8 cellular contexts compared by ENCODE assay signal in the genomic region with DNA sequence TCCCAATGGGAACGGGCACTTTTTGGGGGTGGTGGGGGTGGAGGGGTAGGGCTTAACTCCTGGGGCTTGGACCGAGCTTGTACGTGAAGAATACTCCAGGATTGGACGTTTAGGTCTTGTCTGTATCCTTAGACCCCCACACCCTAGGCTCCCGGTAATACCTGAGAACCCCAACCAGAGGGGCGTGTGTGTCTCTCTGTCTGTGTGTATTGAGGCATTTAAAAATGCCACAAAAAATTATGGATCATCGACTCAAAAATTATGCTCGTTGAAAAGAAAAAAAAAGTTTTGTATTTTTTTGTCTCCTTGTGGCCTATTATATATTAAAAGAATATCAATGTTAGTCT. TPM values are rescaled to one million over a fixed set of nuclear protein-coding genes. Genes with fewer than 3 reads are reported as not detected.
DNase-seq lines count a peak whose midpoint lies in the region; ATAC-seq, FAIRE-seq and TF ChIP-seq lines count a peak whose summit lies in the region.

No MANE protein-coding gene starts in this region.

- TF ChIP-seq EP300 in K562 (IDR thresholded peaks at IDR 0.05; ENCODE audit: low read length) = no peak

- WGBS in K562 (ENCODE audit: insufficient coverage, low coverage, missing lambda C conversion rate) = 1% methylated on average over 6 of the region's 8 CpGs

- H3K4me3 ChIP-seq in ACC112 (ENCODE audit: low read depth, low read length) = peak overlapping the region; percentile 84
- peak overlapping the region; percentile 65 for H3K4me3 ChIP-seq in K562
- peak overlapping the region; percentile 88 for H3K4me3 ChIP-seq in mononuclear cell (ENCODE audit: low read length)

- H3K9me1 ChIP-seq in K562 (ENCODE audit: control insufficient read depth, insufficient read depth, low read length) = no peaks in the 10 kb centered on the region

- peak; percentile 1 for ATAC-seq in HG02623 (IDR thresholded peaks at IDR 0.05; ENCODE audit: unreplicated experiment)
- peak; percentile 18 for ATAC-seq in K562
- no peak for ATAC-seq in GM21717 (IDR thresholded peaks at IDR 0.05; ENCODE audit: unreplicated experiment)
- no peak for ATAC-seq in GM21619 (IDR thresholded peaks at IDR 0.05; ENCODE audit: unreplicated experiment)

- H3K27ac ChIP-seq in ACC112 (ENCODE audit: low read depth, low read length) = peak overlapping the region; percentile 74
- H3K27ac ChIP-seq in K562 (ENCODE audit: extremely low read depth, low read depth, low read length) = no peak overlapping the region

- peak overlapping the region in 1 of 2 experiments; percentile 90; a peak in 2 of 4 replicates for H3K9ac ChIP-seq in K562 (ENCODE audit: insufficient read depth in 1 of 2, low read depth in 2 of 2, low read length in 2 of 2)

- BruUV-seq in K562 (replicated peaks; lab: Mats Ljungman, UMichigan) = no TSS peak

- DNase-seq in K562 (ENCODE audit: extremely low read depth in 1 of 4, low spot score in 3 of 4) (no peak), retina (no peak)
- DNase-seq in effector CD4-positive, alpha-beta T cell = no peak

- intact Hi-C loops in K562 (cut with micrococcal nuclease) = no loop called here

- no peak for FAIRE-seq in K562 (lab: Jason Lieb, UNC)

- TF ChIP-seq RAD21 in K562 (CRISPR knock-in tag; conservative IDR thresholded peaks at IDR 0.05 in 1 of 2, IDR thresholded peaks at IDR 0.05 in 1 of 2) = no peak

- POLR2A ChIA-PET in K562 (lab: Yijun Ruan, JAX) = no interaction called here

- peak overlapping the region; percentile 87 for H3K4me2 ChIP-seq in K562 (ENCODE audit: insufficient read depth, low read length)

- no peak overlapping the region for H2AFZ ChIP-seq in ACC112 (ENCODE audit: low read length, unreplicated experiment)
- peak overlapping the region; percentile 95 for H2AFZ ChIP-seq in K562 (ENCODE audit: low read depth, low read length)

- H3K9me3 ChIP-seq in K562 (replicated peaks; ENCODE audit: control insufficient read depth, insufficient read depth, low read depth, low read length) (no peaks in the 10 kb centered on the region), mononuclear cell (ENCODE audit: low read depth, low read length) (no peaks in the 10 kb centered on the region)

- peaks cover 48% of the 10 kb centered on the region for H3K79me2 ChIP-seq in ACC112 (ENCODE audit: control insufficient read depth, insufficient read depth, low read length, unreplicated experiment)
- no peaks in the 10 kb centered on the region for H3K79me2 ChIP-seq in K562 (ENCODE audit: control insufficient read depth, insufficient read depth, low read length)

- no peak for TF ChIP-seq CTCF in K562 (IDR thresholded peaks at IDR 0.05 in 2 of 3, conservative IDR thresholded peaks at IDR 0.05 in 1 of 3; ENCODE audit: insufficient read depth in 2 of 3, low read depth in 1 of 3, low read length in 3 of 3)

- H3K36me3 ChIP-seq in ACC112 (ENCODE audit: insufficient read depth, low read length) = no peaks in the 10 kb centered on the region
- H3K36me3 ChIP-seq in K562 (ENCODE audit: control insufficient read depth, insufficient read depth, low read length) = no peaks in the 10 kb centered on the region

- H3K4me1 ChIP-seq in ACC112 (ENCODE audit: control insufficient read depth, insufficient read depth, low read length, unreplicated experiment) (peaks cover 40% of the 10 kb centered on the region), K562 (replicated peaks in 1 of 2; ENCODE audit: control insufficient read depth in 2 of 2, insufficient read depth in 2 of 2, low read length in 2 of 2) (peaks cover 9 to 14% of the 10 kb centered on the region in 2 experiments), mononuclear cell (ENCODE audit: insufficient read depth, low read length) (peaks cover 24% of the 10 kb centered on the region)

- CTCF ChIA-PET in K562 (lab: Yijun Ruan, JAX; ENCODE audit: low intra/inter-chr PET ratio) = interaction anchor here (0.6 kb wide), 1 partner anchor 1461 kb away, joined by 3 read pairs; no protein-coding TSS in a partner anchor

- H3K27me3 ChIP-seq in ACC112 (ENCODE audit: insufficient read depth, low read length) (no peaks in the 10 kb centered on the region), K562 (ENCODE audit: control insufficient read depth in 2 of 2, insufficient read depth in 2 of 2, low read length in 2 of 2) (peaks cover 10 to 20% of the 10 kb centered on the region in 2 experiments; a peak in 4 of 5 replicates), mononuclear cell (ENCODE audit: insufficient read depth, low read length) (no peaks in the 10 kb centered on the region)

- TF ChIP-seq POLR2A in K562 (conservative IDR thresholded peaks at IDR 0.05) = no peak

- H4K20me1 ChIP-seq in K562 (replicated peaks; ENCODE audit: control insufficient read depth, insufficient read depth, low read length) = no peaks in the 10 kb centered on the region

- in situ Hi-C loops in K562 (cut with MboI) = no loop called here

TF ChIP-seq in K562, 482 proteins besides CTCF, POLR2A, EP300 and RAD21:
- TF ChIP-seq GABPA (tag; conservative IDR thresholded peaks at IDR 0.05; ENCODE audit: low read depth) (0 out of 2 replicates have a peak, but pooled peaks have one; percentile 8), ATF1 (CRISPR knock-in tag; IDR thresholded peaks at IDR 0.05) (no peak), ATF1 (tag; IDR thresholded peaks at IDR 0.05) (no peak), RHOXF2B (CRISPR knock-in tag; conservative IDR thresholded peaks at IDR 0.05) (no peak), FOXJ3 (CRISPR knock-in tag; IDR thresholded peaks at IDR 0.05) (no peak), ZNF431 (CRISPR knock-in tag; IDR thresholded peaks at IDR 0.05) (no peak), ZBTB1 (CRISPR knock-in tag; IDR thresholded peaks at IDR 0.05; ENCODE audit: borderline replicate concordance, low read depth) (no peak)

RNA-seq across cellular contexts. Expression of gene PPFIBP1, which starts 0.5 kb away (rescaled TPM):
- 6.9 and 13.8 TPM in 2 replicates for total RNA-seq in K562 (2011; cell fraction: chromatin; rRNA removed; ENCODE audit: low replicate concordance)
- 2.0 and 3.2 TPM in 2 replicates for total RNA-seq in K562 (2011; cell fraction: nucleolus; rRNA removed)
- total RNA-seq in K562 (2011; cell fraction: nucleoplasm; rRNA removed) = 5.1 and 5.3 TPM in 2 replicates
- total RNA-seq in K562 (2014; rRNA removed) = 2.9 and 3.5 TPM in 2 replicates
- total RNA-seq in K562 (2014; rRNA removed; fragmentation: Illumina TruSeq; extraction: Trizol) = 2.2 TPM in 2 replicates
- 1.8 and 1.9 TPM in 2 replicates for total RNA-seq in K562 (2015; rRNA removed; fragmentation: Illumina TruSeq; extraction: Trizol)
- 3.5 and 3.6 TPM in 2 replicates for total RNA-seq in K562 (2021)
- 0.95 and 2.9 TPM in 2 replicates for polyA plus RNA-seq in K562 (2011; rRNA removed)
- 0.47 and 0.78 TPM in 2 replicates for polyA plus RNA-seq in K562 (2011; cell fraction: cytosol; rRNA removed)
- 1.4 and 3.0 TPM in 2 replicates for polyA plus RNA-seq in K562 (2011; cell fraction: nucleus; rRNA removed)
- polyA plus RNA-seq in K562 (2012) = 1.9 and 2.0 TPM in 2 replicates
- polyA plus RNA-seq in K562 (2014; fragmentation: Illumina TruSeq; extraction: Trizol) = 1.7 and 1.8 TPM in 2 replicates
- under 1 TPM; 0.46 to 0.59 TPM for polyA plus RNA-seq in K562 (2014; fragmentation: Nextera tagmentation; extraction: Ambion mirVana)
- polyA plus RNA-seq in K562 (2014; rRNA removed) = 1.2 and 2.9 TPM in 2 replicates
- polyA minus RNA-seq in K562 (2011; rRNA and poly(A)+ RNA removed) = 4.5 and 4.7 TPM in 2 replicates
- 0.55 and 1.7 TPM in 2 replicates for polyA minus RNA-seq in K562 (2011; cell fraction: cytosol; rRNA and poly(A)+ RNA removed)
- polyA minus RNA-seq in K562 (2011; cell fraction: nucleus; rRNA and poly(A)+ RNA removed) = 3.9 and 4.2 TPM in 2 replicates
- 3.0 TPM for total RNA-seq in mononuclear cell

Comparison
In these comparisons a context has a peak if more than half of its experiments do, and no peak if none do; other contexts are left out.
1. ATAC-seq: peak in HG02623 (single experiment) and K562 (single experiment); none in GM21717 (single experiment) and GM21619 (single experiment).
2. Peak in every context shown above with its lines, with median percentiles within 50 percentile points of each other: H3K4me3 ChIP-seq.